In the genomic region with DNA sequence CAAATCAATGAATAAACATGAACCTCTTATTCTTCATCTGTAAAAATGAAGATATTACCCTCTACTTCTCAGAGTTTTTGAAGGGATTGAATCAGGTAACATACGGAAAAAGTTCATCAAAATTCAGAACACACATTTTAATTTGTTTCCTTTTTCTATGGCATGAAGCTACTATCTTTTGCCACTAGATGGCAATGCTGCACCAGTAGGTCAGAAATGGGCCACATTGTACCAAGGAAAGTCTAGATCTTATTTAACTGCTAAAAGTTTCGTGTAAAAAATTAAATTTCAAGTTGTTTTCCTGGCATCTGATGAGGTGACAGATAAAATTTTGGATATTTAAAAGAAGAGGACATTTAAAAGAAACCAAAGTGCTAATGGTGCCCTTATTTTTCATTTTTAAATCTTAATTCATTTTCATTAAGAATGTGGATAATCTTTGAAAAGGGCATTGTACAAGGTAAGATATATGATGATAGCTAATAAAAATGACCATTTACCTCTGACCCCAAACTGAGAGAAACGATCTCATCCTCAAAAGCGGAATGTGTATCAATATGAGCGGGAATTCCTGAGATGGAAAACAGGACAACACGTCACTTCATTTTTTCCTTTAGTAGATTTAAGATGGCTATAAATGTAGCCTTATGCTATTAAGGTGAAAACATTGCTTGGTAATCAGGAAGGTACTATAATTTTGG, we compare ENCODE assay signal across 8 cellular contexts. TPM values are rescaled to one million over a fixed set of nuclear protein-coding genes. Genes with fewer than 3 reads are reported as not detected.
DNase-seq lines count a peak whose midpoint lies in the region; ATAC-seq and TF ChIP-seq lines count a peak whose summit lies in the region.

No MANE protein-coding gene starts in this region.

- TF ChIP-seq CTCF in smooth muscle cell (IDR thresholded peaks at IDR 0.05; ENCODE audit: borderline replicate concordance, insufficient read depth, poor library complexity, severe bottlenecking) = peak; percentile 89

- CTCF ChIA-PET in activated CD4-positive, alpha-beta memory T cell treated with anti-CD3 and anti-CD28 coated beads for 36 hours (lab: Charles Lee) = interaction anchor here (0.6 to 9.7 kb wide), 27 partner anchors 8 to 627 kb away, joined by 3 to 88 read pairs (median 4); partner anchors contain the start of genes ALKBH8, CWF19L2 and ELMOD1

- intact Hi-C loops in activated CD4-positive, alpha-beta memory T cell treated with anti-CD3 and anti-CD28 coated beads for 36 hours (cut with micrococcal nuclease) = loop anchor here (1.0 to 2.0 kb wide), 2 partner anchors 13 to 140 kb away; no protein-coding TSS in a partner anchor

- H4K20me1 ChIP-seq in smooth muscle cell (ENCODE audit: low read depth) = no peaks in the 10 kb centered on the region

- H3K36me3 ChIP-seq in smooth muscle cell (ENCODE audit: low read depth) = no peaks in the 10 kb centered on the region

- H3K4me2 ChIP-seq in smooth muscle cell = no peak overlapping the region

- H3K27me3 ChIP-seq in smooth muscle cell (ENCODE audit: low read depth) = no peaks in the 10 kb centered on the region

- H3F3A ChIP-seq in smooth muscle cell (ENCODE audit: low read depth) = no peaks in the 10 kb centered on the region

- no peaks in the 10 kb centered on the region for H3K9me3 ChIP-seq in smooth muscle cell (replicated peaks; ENCODE audit: low read depth)

- no peak overlapping the region for H2AFZ ChIP-seq in smooth muscle cell (ENCODE audit: low read depth)

- no peak overlapping the region for H3K4me3 ChIP-seq in smooth muscle cell

- H3K4me3 Mint-ChIP-seq in activated CD4-positive, alpha-beta memory T cell treated with anti-CD3 and anti-CD28 coated beads for 36 hours = no peak overlapping the region

- H3K4me1 Mint-ChIP-seq in activated CD4-positive, alpha-beta memory T cell treated with anti-CD3 and anti-CD28 coated beads for 36 hours (ENCODE audit: low read depth) = peaks cover 10% of the 10 kb centered on the region

- ATAC-seq in GM19397 (IDR thresholded peaks at IDR 0.05; ENCODE audit: unreplicated experiment) = peak; percentile 52

- H3K36me3 Mint-ChIP-seq in activated CD4-positive, alpha-beta memory T cell treated with anti-CD3 and anti-CD28 coated beads for 36 hours = peaks cover 36% of the 10 kb centered on the region

- DNase-seq in NCI-H1417 (lab: John Stamatoyannopoulos, UW) (peak in 2 of 3 experiments; percentile 24 to 64), NCI-H1417 treated with DMSO at 0.1 percent for 48 hours (lab: John Stamatoyannopoulos, UW) (no peak), NCI-H1105 treated with DMSO at 0.1 percent for 48 hours (lab: John Stamatoyannopoulos, UW) (peak; percentile 39), germinal center (ENCODE audit: low spot score) (peak; percentile 45), smooth muscle cell (lab: John Stamatoyannopoulos, UW; ENCODE audit: unreplicated experiment) (no peak)
- peak; percentile 40 for DNase-seq in activated CD4-positive, alpha-beta memory T cell treated with anti-CD3 and anti-CD28 coated beads for 36 hours
- DNase-seq in effector CD8-positive, alpha-beta T cell (lab: John Stamatoyannopoulos, UW) = no peak

- no peaks in the 10 kb centered on the region for H3K27me3 Mint-ChIP-seq in activated CD4-positive, alpha-beta memory T cell treated with anti-CD3 and anti-CD28 coated beads for 36 hours

- no peaks in the 10 kb centered on the region for H3K79me2 ChIP-seq in smooth muscle cell (ENCODE audit: low read depth)

- WGBS in smooth muscle cell (ENCODE audit: low lambda C conversion rate) = 78% methylated on average over 6 of the region's 6 CpGs

- no peak overlapping the region for H3K9ac ChIP-seq in smooth muscle cell (ENCODE audit: low read depth)

- H3K27ac ChIP-seq in smooth muscle cell (ENCODE audit: low read depth) = no peak overlapping the region

- POLR2A ChIA-PET in activated CD4-positive, alpha-beta memory T cell treated with anti-CD3 and anti-CD28 coated beads for 36 hours (lab: Charles Lee) = interaction anchor here (1.3 kb wide), 1 partner anchor 140 kb away, joined by 3 read pairs; no protein-coding TSS in a partner anchor

- no peaks in the 10 kb centered on the region for H3K9me3 Mint-ChIP-seq in activated CD4-positive, alpha-beta memory T cell treated with anti-CD3 and anti-CD28 coated beads for 36 hours

- no peaks in the 10 kb centered on the region for H3K4me1 ChIP-seq in smooth muscle cell (ENCODE audit: low read depth)

- H3K27ac Mint-ChIP-seq in activated CD4-positive, alpha-beta memory T cell treated with anti-CD3 and anti-CD28 coated beads for 36 hours = no peak overlapping the region

RNA-seq across cellular contexts. Expression of gene ALKBH8, which starts 16.1 kb away (rescaled TPM):
- total RNA-seq in activated CD4-positive, alpha-beta memory T cell treated with anti-CD3 and anti-CD28 coated beads for 36 hours = 10 to 100 TPM in 1 of 2 experiments, 1 to 10 TPM in 1; 9.3 to 11.2 TPM
- 8.4 and 12.4 TPM in 2 replicates for total RNA-seq in smooth muscle cell
- 2.8 and 3.8 TPM in 2 replicates for polyA plus RNA-seq in smooth muscle cell

RNA-seq across cellular contexts. Expression of gene ELMOD1, which starts 41.5 kb away (rescaled TPM):
- under 1 TPM in 1 of 2 experiments, not detected in 1; 0.12 TPM for total RNA-seq in activated CD4-positive, alpha-beta memory T cell treated with anti-CD3 and anti-CD28 coated beads for 36 hours
- 0.94 and 1.4 TPM in 2 replicates for total RNA-seq in smooth muscle cell
- 0.24 TPM in 1 of 2 replicates, not detected in the other for polyA plus RNA-seq in smooth muscle cell

Comparison
In these comparisons a context has a peak if more than half of its experiments do, and no peak if none do; other contexts are left out.
1. DNase-seq: peak in NCI-H1417 (2 of 3), NCI-H1105 treated with DMSO at 0.1 percent for 48 hours (single experiment), activated CD4-positive, alpha-beta memory T cell treated with anti-CD3 and anti-CD28 coated beads for 36 hours (single experiment) and germinal center (single experiment); none in NCI-H1417 treated with DMSO at 0.1 percent for 48 hours (single experiment), smooth muscle cell (single experiment) and effector CD8-positive, alpha-beta T cell (single experiment).